9 cellular contexts compared by ENCODE assay signal in genomic region chr20:49483706-49484101, GRCh38. TPM values are rescaled to one million over a fixed set of nuclear protein-coding genes. Genes with fewer than 3 reads are reported as not detected.
DNase-seq lines count a peak whose midpoint lies in the region; ATAC-seq, FAIRE-seq and TF ChIP-seq lines count a peak whose summit lies in the region.
"Had no signal": no experiment of that assay in that cellular context is flagged by ENCODE, and none has a peak within 500 bp of the region (broad histone marks: within the 10 kb centered on the region; RNA-seq: fewer than 3 reads in every experiment).

No MANE protein-coding gene starts in this region.

- WGBS in ovary, 3 donors: 1 to 3% (median 1%) methylated on average over 5 to 37 of the region's 37 CpGs

- TF ChIP-seq POLR2A in endothelial cell of umbilical vein (IDR thresholded peaks at IDR 0.05; ENCODE audit: low read depth, low read length) (no peak), ovary (IDR thresholded peaks at IDR 0.05) (no peak)

- H3K9me1 ChIP-seq in endothelial cell of umbilical vein (replicated peaks; ENCODE audit: control insufficient read depth, extremely low read depth, insufficient read depth, low read length): no peaks in the 10 kb centered on the region

- no peaks in the 10 kb centered on the region for H4K20me1 ChIP-seq in endothelial cell of umbilical vein (replicated peaks; ENCODE audit: control insufficient read depth, extremely low read depth, insufficient read depth, low read length)

- H3K27ac ChIP-seq in ACC112 (ENCODE audit: low read depth, low read length): no peak overlapping the region
- no peak overlapping the region for H3K27ac ChIP-seq in HUES48 (ENCODE audit: low read depth, low read length)
- H3K27ac ChIP-seq in endothelial cell of umbilical vein (ENCODE audit: insufficient read depth, low read depth, low read length): no peak overlapping the region
- no peak overlapping the region for H3K27ac ChIP-seq in ovary
- H3K27ac ChIP-seq: foreskin keratinocyte had no signal

- H3K4me1 ChIP-seq in ACC112 (ENCODE audit: control insufficient read depth, insufficient read depth, low read length, unreplicated experiment) (no peaks in the 10 kb centered on the region), HUES48 (ENCODE audit: control insufficient read depth, insufficient read depth, low read length) (no peaks in the 10 kb centered on the region), endothelial cell of umbilical vein (ENCODE audit: control insufficient read depth, extremely low read depth, insufficient read depth, low read length) (no peaks in the 10 kb centered on the region), ovary (ENCODE audit: insufficient read depth) (peaks cover 2% of the 10 kb centered on the region)
- H3K4me1 ChIP-seq: foreskin keratinocyte had no signal

- no peak overlapping the region for H3K4me2 ChIP-seq in endothelial cell of umbilical vein (ENCODE audit: insufficient read depth, low read length)

- H3K36me3 ChIP-seq in ACC112 (ENCODE audit: insufficient read depth, low read length): no peaks in the 10 kb centered on the region
- no peaks in the 10 kb centered on the region for H3K36me3 ChIP-seq in HUES48 (ENCODE audit: control insufficient read depth, insufficient read depth, low read length)
- no peaks in the 10 kb centered on the region for H3K36me3 ChIP-seq in endothelial cell of umbilical vein (ENCODE audit: control insufficient read depth in 2 of 2, extremely low read depth in 1 of 2, insufficient read depth in 2 of 2, low read length in 2 of 2)
- no peaks in the 10 kb centered on the region for H3K36me3 ChIP-seq in ovary

- no peaks in the 10 kb centered on the region for H3K9me3 ChIP-seq in HUES48 (ENCODE audit: control insufficient read depth, insufficient read depth, low read length)
- H3K9me3 ChIP-seq in endothelial cell of umbilical vein (replicated peaks; ENCODE audit: control insufficient read depth, insufficient read depth, low read length): no peaks in the 10 kb centered on the region
- H3K9me3 ChIP-seq in ovary: no peaks in the 10 kb centered on the region

- TF ChIP-seq CTCF in endothelial cell of umbilical vein (IDR thresholded peaks at IDR 0.05; ENCODE audit: extremely low read depth in 1 of 2, insufficient read depth in 1 of 2, low read depth in 1 of 2, low read length in 2 of 2): no peak
- TF ChIP-seq CTCF in ovary (IDR thresholded peaks at IDR 0.05): no peak

- CTCF ChIA-PET in endothelial cell of umbilical vein (lab: Charles Lee): interaction anchor here (0.5 to 4.0 kb wide), 34 partner anchors 8 to 238 kb away, joined by 3 to 93 read pairs (median 5); no protein-coding TSS in a partner anchor

- POLR2A ChIA-PET in endothelial cell of umbilical vein (lab: Charles Lee): interaction anchor here (0.6 kb wide), 1 partner anchor 153 kb away, joined by 6 read pairs; no protein-coding TSS in a partner anchor

- H3K4me3 ChIP-seq in ACC112 (ENCODE audit: low read depth, low read length): peak overlapping the region; percentile 37; the same call in 1 of the 2 replicates
- peak overlapping the region; percentile 62 for H3K4me3 ChIP-seq in HUES48 (ENCODE audit: low read depth, low read length)
- no peak overlapping the region for H3K4me3 ChIP-seq in endothelial cell of umbilical vein (replicated peaks in 1 of 3; ENCODE audit: insufficient read depth in 1 of 3, low read depth in 1 of 3, low read length in 3 of 3)
- peak overlapping the region; percentile 34 for H3K4me3 ChIP-seq in ovary

- H3K79me2 ChIP-seq in ACC112 (ENCODE audit: control insufficient read depth, insufficient read depth, low read length, unreplicated experiment) (no peaks in the 10 kb centered on the region), endothelial cell of umbilical vein (ENCODE audit: control insufficient read depth, insufficient read depth, low read length) (no peaks in the 10 kb centered on the region)

- DNase-seq in endothelial cell of umbilical vein (ENCODE audit: low read depth, low spot score) (no peak), ovary (peak in 1 of 5 donors; percentile 37)
- no peak for DNase-seq in activated CD8-positive, alpha-beta memory T cell treated with anti-CD3 and anti-CD28 coated beads, Interleukin-2, amount 50 U/mL, for 48 hours

- no peak for FAIRE-seq in endothelial cell of umbilical vein (lab: Jason Lieb, UNC)

- BruUV-seq in endothelial cell of umbilical vein (replicated peaks; lab: Mats Ljungman, UMichigan): no TSS peak

- intact Hi-C loops in endothelial cell of umbilical vein (cut with micrococcal nuclease) (loop anchor here (1.0 kb wide), 3 partner anchors 51 to 149 kb away; no protein-coding TSS in a partner anchor), ovary (cut with DNase I) (loop anchor here (2.0 to 5.0 kb wide), 3 partner anchors 146 to 151 kb away; no protein-coding TSS in a partner anchor)

- dilution Hi-C loops in endothelial cell of umbilical vein (cut with MboI; ENCODE audit: extremely low pct_ligation_motif_present, low sequenced_read_pairs): no loop called here

- H2AFZ ChIP-seq in ACC112 (ENCODE audit: low read length, unreplicated experiment) (no peak overlapping the region), endothelial cell of umbilical vein (ENCODE audit: low read depth, low read length) (no peak overlapping the region)

- H3K27me3 ChIP-seq in ACC112 (ENCODE audit: insufficient read depth, low read length) (peaks cover 66% of the 10 kb centered on the region), HUES48 (ENCODE audit: control insufficient read depth, insufficient read depth, low read length) (peaks cover 24% of the 10 kb centered on the region), endothelial cell of umbilical vein (ENCODE audit: control insufficient read depth in 2 of 2, insufficient read depth in 2 of 2, low read length in 2 of 2) (peaks cover 14 to 19% of the 10 kb centered on the region in 2 experiments), ovary (no peaks in the 10 kb centered on the region)

- ATAC-seq in HG02981 (IDR thresholded peaks at IDR 0.05; ENCODE audit: unreplicated experiment) (no peak), GM18870 (IDR thresholded peaks at IDR 0.05; ENCODE audit: unreplicated experiment) (no peak), GM18858 (IDR thresholded peaks at IDR 0.05; ENCODE audit: unreplicated experiment) (no peak)

- no peak for TF ChIP-seq EP300 in ovary (IDR thresholded peaks at IDR 0.05)

- no peak overlapping the region for H3K9ac ChIP-seq in HUES48 (ENCODE audit: low read depth, low read length)
- H3K9ac ChIP-seq in endothelial cell of umbilical vein (replicated peaks; ENCODE audit: extremely low read depth, insufficient read depth, low read length): no peak overlapping the region

TF ChIP-seq in endothelial cell of umbilical vein, 7 proteins besides CTCF, POLR2A, EP300 and RAD21:
- TF ChIP-seq JUN (IDR thresholded peaks at IDR 0.05; ENCODE audit: borderline replicate concordance, insufficient read depth, insufficient read length, low read depth): no peak
- TF ChIP-seq MAX (IDR thresholded peaks at IDR 0.05; ENCODE audit: insufficient read depth, insufficient read length): no peak
- TF ChIP-seq MYC (IDR thresholded peaks at IDR 0.05; ENCODE audit: low read depth, low read length): no peak
- TF ChIP-seq FOS (IDR thresholded peaks at IDR 0.05; ENCODE audit: borderline replicate concordance, insufficient read depth, low read length): no peak
- no peak for TF ChIP-seq GATA2 (IDR thresholded peaks at IDR 0.05; ENCODE audit: insufficient read depth, insufficient read length, low read depth, low read length)
- peak; percentile 64 for TF ChIP-seq EZH2 (IDR thresholded peaks at IDR 0.05; ENCODE audit: borderline replicate concordance, low read depth, low read length, severe bottlenecking)
- no peak for TF ChIP-seq POLR2AphosphoS5 (IDR thresholded peaks at IDR 0.05; ENCODE audit: insufficient read depth, low read depth, low read length)
TF ChIP-seq in endothelial cell of umbilical vein: peak in this region for 1.

RNA-seq across cellular contexts. Expression of gene KCNB1, which starts 1.2 kb away (rescaled TPM):
- total RNA-seq in endothelial cell of umbilical vein (not detected in 2 replicates), ovary (1 to 10 TPM in 4 of 7 donors, under 1 TPM in 3; 0.12 to 5.4 (median 1.3) TPM)
- polyA plus RNA-seq in endothelial cell of umbilical vein (not detected in 2 replicates), ovary (1 to 10 TPM in 1 of 2 donors, under 1 TPM in 1; 0.17 to 3.3 TPM)
- 0.04 TPM in 1 of 2 replicates, not detected in the other for polyA plus RNA-seq in endothelial cell of umbilical vein (2011; cell fraction: cytosol; rRNA removed)
- polyA plus RNA-seq in endothelial cell of umbilical vein (2011; cell fraction: nucleus; rRNA removed): not detected in 2 replicates
- 0.04 and 0.05 TPM in 2 replicates for polyA plus RNA-seq in endothelial cell of umbilical vein (2012)
- polyA minus RNA-seq in endothelial cell of umbilical vein: 0.12 TPM in 1 of 2 replicates, not detected in the other
- not detected for polyA minus RNA-seq in endothelial cell of umbilical vein (2011; cell fraction: cytosol; rRNA and poly(A)+ RNA removed)
- polyA minus RNA-seq in endothelial cell of umbilical vein (2011; cell fraction: nucleus; rRNA and poly(A)+ RNA removed): not detected in 2 replicates
- total RNA-seq: foreskin keratinocyte had no signal
- polyA plus RNA-seq: foreskin keratinocyte had no signal

Comparison
In these comparisons a context has a peak if more than half of its experiments do, and no peak if none do; other contexts are left out.
1. H3K4me3 ChIP-seq: peak in ACC112 (single experiment), HUES48 (single experiment) and ovary (single experiment); none in endothelial cell of umbilical vein (0 of 3).